In genomic region chr9:75027187-75028107, GRCh38 we compare ENCODE assay signal across 8 cellular contexts. TPM values are rescaled to one million over a fixed set of nuclear protein-coding genes. Genes with fewer than 3 reads are reported as not detected.
DNase-seq lines count a peak whose midpoint lies in the region; ATAC-seq and TF ChIP-seq lines count a peak whose summit lies in the region.

No MANE protein-coding gene starts in this region.

- H3K9me3 ChIP-seq in ascending aorta = no peaks in the 10 kb centered on the region
- no peaks in the 10 kb centered on the region for H3K9me3 ChIP-seq in sigmoid colon

- intact Hi-C loops in ascending aorta (cut with DNase I) = loop anchor here (1.0 to 10.0 kb wide), 3 partner anchors 61 to 867 kb away; partner anchors contain the start of genes C9orf40, NMRK1, OSTF1 and PCSK5
- intact Hi-C loops in sigmoid colon (cut with DNase I) = loop anchor here (2.0 kb wide), 3 partner anchors 49 to 75 kb away; partner anchors contain the start of gene C9orf40

- H3K36me3 ChIP-seq in ascending aorta (no peaks in the 10 kb centered on the region), sigmoid colon (no peaks in the 10 kb centered on the region)

- TF ChIP-seq CTCF in HL-60 (IDR thresholded peaks at IDR 0.05; ENCODE audit: insufficient read depth, low read length) (no peak), ascending aorta (IDR thresholded peaks at IDR 0.05) (no peak), sigmoid colon (IDR thresholded peaks at IDR 0.05) (peak in 1 of 4 experiments; percentile 14)

- H3K4me1 ChIP-seq in ascending aorta (peaks cover 2 to 11% of the 10 kb centered on the region in 2 donors), sigmoid colon (peaks cover 0 to 27% (median 14%) of the 10 kb centered on the region in 4 donors)

- TF ChIP-seq POLR2A in sigmoid colon (IDR thresholded peaks at IDR 0.05) = no peak

- peak overlapping the region; percentile 76 for H3K4me3 ChIP-seq in HL-60 (replicated peaks; ENCODE audit: insufficient read depth, low read length)
- peak overlapping the region; percentile 78 to 98 for H3K4me3 ChIP-seq in ascending aorta
- peak overlapping the region; percentile 52 to 91 (median 71) for H3K4me3 ChIP-seq in sigmoid colon

- peak overlapping the region; percentile 76 for H3K27ac ChIP-seq in HL-60 (replicated peaks)
- peak overlapping the region; percentile 84 to 88 for H3K27ac ChIP-seq in ascending aorta
- H3K27ac ChIP-seq in sigmoid colon = peak overlapping the region; percentile 93 to 97 (median 94)

- no peak for TF ChIP-seq EP300 in sigmoid colon (IDR thresholded peaks at IDR 0.05)

- peak; percentile 6 for DNase-seq in DMS114 treated with DMSO at 0.1 percent for 48 hours (lab: John Stamatoyannopoulos, UW; ENCODE audit: unreplicated experiment)
- DNase-seq in HL-60 (ENCODE audit: low read depth in 1 of 2, low spot score in 1 of 2) = peak; percentile 21 to 59
- DNase-seq in ascending aorta (ENCODE audit: low spot score in 2 of 2) = peak in 1 of 2 donors; percentile 80
- DNase-seq in hypothalamus (lab: John Stamatoyannopoulos, UW) = peak in 44 of 51 donors; percentile 13 to 75 (median 44)
- peak; percentile 86 for DNase-seq in sigmoid colon
- DNase-seq in cortex of kidney (lab: John Stamatoyannopoulos, UW) = no peak

- WGBS in sigmoid colon, 2 donors = 0 to 1% methylated on average over 59 of the region's 59 CpGs

- ATAC-seq in GM21360 (IDR thresholded peaks at IDR 0.05; ENCODE audit: unreplicated experiment) (peak; percentile 38), SK-N-SH treated with all-trans-retinoic acid at 6 μM for 48 hours (peak; percentile 61)

- no peaks in the 10 kb centered on the region for H3K27me3 ChIP-seq in HL-60 (ENCODE audit: insufficient read depth, poor library complexity, severe bottlenecking)
- no peaks in the 10 kb centered on the region for H3K27me3 ChIP-seq in ascending aorta
- H3K27me3 ChIP-seq in sigmoid colon = no peaks in the 10 kb centered on the region

TF ChIP-seq in SK-N-SH treated with all-trans-retinoic acid at 6 μM for 48 hours, 23 proteins besides CTCF, POLR2A, EP300 and RAD21:
- TF ChIP-seq ARNTL (CRISPR knock-in tag; IDR thresholded peaks at IDR 0.05; ENCODE audit: borderline replicate concordance, low read depth) (no peak), OSR1 (CRISPR knock-in tag; IDR thresholded peaks at IDR 0.05) (no peak), CREB5 (CRISPR knock-in tag; IDR thresholded peaks at IDR 0.05; ENCODE audit: low read depth) (no peak), ZNF70 (CRISPR knock-in tag; IDR thresholded peaks at IDR 0.05) (no peak), TOX (CRISPR knock-in tag; IDR thresholded peaks at IDR 0.05; ENCODE audit: borderline replicate concordance) (no peak), ISL1 (CRISPR knock-in tag; IDR thresholded peaks at IDR 0.05) (no peak), CSRNP3 (CRISPR knock-in tag; IDR thresholded peaks at IDR 0.05) (no peak), ZC3H10 (CRISPR knock-in tag; IDR thresholded peaks at IDR 0.05) (no peak), ZNF8 (CRISPR knock-in tag; IDR thresholded peaks at IDR 0.05) (no peak), ZFP30 (CRISPR knock-in tag; IDR thresholded peaks at IDR 0.05) (no peak), RARB (CRISPR knock-in tag; IDR thresholded peaks at IDR 0.05) (no peak), SNAI2 (CRISPR knock-in tag; IDR thresholded peaks at IDR 0.05) (no peak), PATZ1 (CRISPR knock-in tag; IDR thresholded peaks at IDR 0.05; ENCODE audit: borderline replicate concordance) (no peak), CSDC2 (CRISPR knock-in tag; IDR thresholded peaks at IDR 0.05) (no peak)

RNA-seq across cellular contexts. Expression of gene CARNMT1, which starts 0.6 kb away (rescaled TPM):
- total RNA-seq in ascending aorta = 7.0 TPM
- total RNA-seq in sigmoid colon = 10 to 100 TPM; 12.8 to 18.6 (median 17.1) TPM
- 1 to 10 TPM; 4.8 to 7.9 (median 6.9) TPM for polyA plus RNA-seq in sigmoid colon
